1 cellular context compared by ENCODE assay signal in the genomic region with DNA sequence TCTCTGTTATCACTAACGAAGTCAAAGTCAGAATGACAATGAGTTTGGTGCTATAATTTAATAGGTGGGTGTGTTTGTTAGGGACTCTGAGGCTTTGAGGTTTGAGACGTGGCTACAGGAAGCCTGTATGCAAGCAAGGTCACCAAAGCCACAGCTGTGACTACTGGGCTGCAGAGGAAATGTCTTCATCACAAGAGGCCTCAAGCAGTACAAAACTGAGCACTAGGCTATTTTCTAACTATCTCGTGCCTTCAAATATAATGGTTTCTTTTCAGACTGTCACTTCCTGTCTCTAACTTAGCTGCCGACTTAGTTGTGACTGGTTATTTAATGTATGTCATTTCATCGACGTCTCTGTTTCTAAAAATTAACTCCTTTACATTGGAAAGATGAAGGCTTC.
TF ChIP-seq lines count a peak whose summit lies in the region.

No MANE protein-coding gene starts in this region.

TF ChIP-seq in GM23338, 12 proteins besides CTCF, POLR2A, EP300 and RAD21:
- TF ChIP-seq, protein P1, sequence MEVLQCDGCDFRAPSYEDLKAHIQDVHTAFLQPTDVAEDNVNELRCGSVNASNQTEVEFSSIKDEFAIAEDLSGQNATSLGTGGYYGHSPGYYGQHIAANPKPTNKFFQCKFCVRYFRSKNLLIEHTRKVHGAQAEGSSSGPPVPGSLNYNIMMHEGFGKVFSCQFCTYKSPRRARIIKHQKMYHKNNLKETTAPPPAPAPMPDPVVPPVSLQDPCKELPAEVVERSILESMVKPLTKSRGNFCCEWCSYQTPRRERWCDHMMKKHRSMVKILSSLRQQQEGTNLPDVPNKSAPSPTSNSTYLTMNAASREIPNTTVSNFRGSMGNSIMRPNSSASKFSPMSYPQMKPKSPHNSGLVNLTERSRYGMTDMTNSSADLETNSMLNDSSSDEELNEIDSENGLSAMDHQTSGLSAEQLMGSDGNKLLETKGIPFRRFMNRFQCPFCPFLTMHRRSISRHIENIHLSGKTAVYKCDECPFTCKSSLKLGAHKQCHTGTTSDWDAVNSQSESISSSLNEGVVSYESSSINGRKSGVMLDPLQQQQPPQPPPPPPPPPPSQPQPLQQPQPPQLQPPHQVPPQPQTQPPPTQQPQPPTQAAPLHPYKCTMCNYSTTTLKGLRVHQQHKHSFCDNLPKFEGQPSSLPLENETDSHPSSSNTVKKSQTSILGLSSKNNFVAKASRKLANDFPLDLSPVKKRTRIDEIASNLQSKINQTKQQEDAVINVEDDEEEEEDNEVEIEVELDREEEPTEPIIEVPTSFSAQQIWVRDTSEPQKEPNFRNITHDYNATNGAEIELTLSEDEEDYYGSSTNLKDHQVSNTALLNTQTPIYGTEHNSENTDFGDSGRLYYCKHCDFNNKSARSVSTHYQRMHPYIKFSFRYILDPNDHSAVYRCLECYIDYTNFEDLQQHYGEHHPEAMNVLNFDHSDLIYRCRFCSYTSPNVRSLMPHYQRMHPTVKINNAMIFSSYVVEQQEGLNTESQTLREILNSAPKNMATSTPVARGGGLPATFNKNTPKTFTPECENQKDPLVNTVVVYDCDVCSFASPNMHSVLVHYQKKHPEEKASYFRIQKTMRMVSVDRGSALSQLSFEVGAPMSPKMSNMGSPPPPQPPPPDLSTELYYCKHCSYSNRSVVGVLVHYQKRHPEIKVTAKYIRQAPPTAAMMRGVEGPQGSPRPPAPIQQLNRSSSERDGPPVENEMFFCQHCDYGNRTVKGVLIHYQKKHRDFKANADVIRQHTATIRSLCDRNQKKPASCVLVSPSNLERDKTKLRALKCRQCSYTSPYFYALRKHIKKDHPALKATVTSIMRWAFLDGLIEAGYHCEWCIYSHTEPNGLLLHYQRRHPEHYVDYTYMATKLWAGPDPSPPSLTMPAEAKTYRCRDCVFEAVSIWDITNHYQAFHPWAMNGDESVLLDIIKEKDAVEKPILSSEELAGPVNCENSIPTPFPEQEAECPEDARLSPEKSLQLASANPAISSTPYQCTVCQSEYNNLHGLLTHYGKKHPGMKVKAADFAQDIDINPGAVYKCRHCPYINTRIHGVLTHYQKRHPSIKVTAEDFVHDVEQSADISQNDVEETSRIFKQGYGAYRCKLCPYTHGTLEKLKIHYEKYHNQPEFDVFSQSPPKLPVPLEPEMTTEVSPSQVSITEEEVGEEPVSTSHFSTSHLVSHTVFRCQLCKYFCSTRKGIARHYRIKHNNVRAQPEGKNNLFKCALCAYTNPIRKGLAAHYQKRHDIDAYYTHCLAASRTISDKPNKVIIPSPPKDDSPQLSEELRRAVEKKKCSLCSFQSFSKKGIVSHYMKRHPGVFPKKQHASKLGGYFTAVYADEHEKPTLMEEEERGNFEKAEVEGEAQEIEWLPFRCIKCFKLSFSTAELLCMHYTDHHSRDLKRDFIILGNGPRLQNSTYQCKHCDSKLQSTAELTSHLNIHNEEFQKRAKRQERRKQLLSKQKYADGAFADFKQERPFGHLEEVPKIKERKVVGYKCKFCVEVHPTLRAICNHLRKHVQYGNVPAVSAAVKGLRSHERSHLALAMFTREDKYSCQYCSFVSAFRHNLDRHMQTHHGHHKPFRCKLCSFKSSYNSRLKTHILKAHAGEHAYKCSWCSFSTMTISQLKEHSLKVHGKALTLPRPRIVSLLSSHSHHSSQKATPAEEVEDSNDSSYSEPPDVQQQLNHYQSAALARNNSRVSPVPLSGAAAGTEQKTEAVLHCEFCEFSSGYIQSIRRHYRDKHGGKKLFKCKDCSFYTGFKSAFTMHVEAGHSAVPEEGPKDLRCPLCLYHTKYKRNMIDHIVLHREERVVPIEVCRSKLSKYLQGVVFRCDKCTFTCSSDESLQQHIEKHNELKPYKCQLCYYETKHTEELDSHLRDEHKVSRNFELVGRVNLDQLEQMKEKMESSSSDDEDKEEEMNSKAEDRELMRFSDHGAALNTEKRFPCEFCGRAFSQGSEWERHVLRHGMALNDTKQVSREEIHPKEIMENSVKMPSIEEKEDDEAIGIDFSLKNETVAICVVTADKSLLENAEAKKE (CRISPR knock-in tag; IDR thresholded peaks at IDR 0.05), result no peak
- no peak for TF ChIP-seq NANOG (IDR thresholded peaks at IDR 0.05; ENCODE audit: borderline replicate concordance)
- TF ChIP-seq CREB1 (CRISPR knock-in tag; IDR thresholded peaks at IDR 0.05; ENCODE audit: low read depth), result no peak
